8 cellular contexts compared by ENCODE assay signal in genomic region chr17:74199306-74200092, GRCh38. TPM values are rescaled to one million over a fixed set of nuclear protein-coding genes. Genes with fewer than 3 reads are reported as not detected.
DNase-seq lines count a peak whose midpoint lies in the region; ATAC-seq lines count a peak whose summit lies in the region.

No MANE protein-coding gene starts in this region.

- ATAC-seq in left colon: peak; percentile 50
- no peak for ATAC-seq in HG03565 (IDR thresholded peaks at IDR 0.05; ENCODE audit: unreplicated experiment)

- intact Hi-C loops in left colon (cut with DNase I, micrococcal nuclease): no loop called here

- DNase-seq in NCI-H2171 treated with DMSO at 0.1 percent for 48 hours (lab: John Stamatoyannopoulos, UW) (peak; percentile 31), NCI-H2171 (lab: John Stamatoyannopoulos, UW) (no peak), NCI-H146 treated with DMSO at 0.1 percent for 48 hours (lab: John Stamatoyannopoulos, UW; ENCODE audit: unreplicated experiment) (peak; percentile 30), left colon (peak in 1 of 2 donors; percentile 65)
- peak; percentile 42 for DNase-seq in activated CD4-positive, alpha-beta T cell treated with anti-CD3 and anti-CD28 coated beads for 1 hour
- peak; percentile 43 for DNase-seq in central memory CD4-positive, alpha-beta T cell
- peak in 2 of 3 donors; percentile 29 to 58 for DNase-seq in stimulated activated CD4-positive, alpha-beta T cell treated with anti-CD3 and anti-CD28 coated beads, TNF-alpha, amount 100 ng/mL, for 1 hour (ENCODE audit: low read depth in 3 of 3, low spot score in 1 of 3)

RNA-seq across cellular contexts. Expression of gene RPL38, which starts 4.0 kb away (rescaled TPM):
- total RNA-seq in left colon: 100 to 1,000 TPM; 629 to 677 TPM

RNA-seq across cellular contexts. Expression of gene TTYH2, which starts 13.9 kb away (rescaled TPM):
- 1 to 10 TPM; 1.4 to 3.0 TPM for total RNA-seq in left colon
